10 cellular contexts compared by ENCODE assay signal in genomic region chr10:50637003-50637579, GRCh38. TPM values are rescaled to one million over a fixed set of nuclear protein-coding genes. Genes with fewer than 3 reads are reported as not detected.
DNase-seq lines count a peak whose midpoint lies in the region; ATAC-seq and FAIRE-seq lines count a peak whose summit lies in the region.
"Had no signal": no experiment of that assay in that cellular context is flagged by ENCODE, and none has a peak within 500 bp of the region (broad histone marks: within the 10 kb centered on the region; RNA-seq: fewer than 3 reads in every experiment).

No MANE protein-coding gene starts in this region.

- intact Hi-C loops in CD4-positive, alpha-beta memory T cell (cut with micrococcal nuclease) = no loop called here

- H3K27ac ChIP-seq in CD4-positive, alpha-beta memory T cell (ENCODE audit: low read depth, low read length) = no peak overlapping the region

- POLR2A ChIA-PET in CD4-positive, alpha-beta memory T cell (lab: Charles Lee; ENCODE audit: partially characterized antibody) = interaction anchor here (1.1 to 4.4 kb wide), 4 partner anchors 11 to 570 kb away, joined by 3 to 84 read pairs (median 4); partner anchors contain the start of genes ASAH2B, SGMS1 and WASHC2A

- peak overlapping the region; percentile 11 to 13 for H3K4me3 ChIP-seq in CD4-positive, alpha-beta memory T cell (ENCODE audit: low read length in 2 of 2)
- H3K4me3 ChIP-seq in H7 (ENCODE audit: insufficient read depth, low read depth, low read length) = no peak overlapping the region

- no peaks in the 10 kb centered on the region for H3K27me3 ChIP-seq in CD4-positive, alpha-beta memory T cell (ENCODE audit: insufficient read depth, low read length)
- H3K27me3 ChIP-seq in H7 (ENCODE audit: control insufficient read depth, insufficient read depth, low read length) = no peaks in the 10 kb centered on the region

- peak overlapping the region; percentile 27 to 80 (median 76) for H3K27ac Mint-ChIP-seq in CD4-positive, alpha-beta memory T cell
- peak overlapping the region; percentile 82 for H3K27ac Mint-ChIP-seq in activated T-helper 17 cell treated with anti-CD3 and anti-CD28 coated beads, Interleukin-2, amount 50 U/mL, for 72 hours

- H3K4me1 Mint-ChIP-seq in CD4-positive, alpha-beta memory T cell = peaks cover 26 to 49% (median 35%) of the 10 kb centered on the region in 4 donors
- H3K4me1 Mint-ChIP-seq in activated T-helper 17 cell treated with anti-CD3 and anti-CD28 coated beads, Interleukin-2, amount 50 U/mL, for 72 hours = peaks cover 23% of the 10 kb centered on the region

- H3K36me3 Mint-ChIP-seq in CD4-positive, alpha-beta memory T cell = no peaks in the 10 kb centered on the region
- H3K36me3 Mint-ChIP-seq in activated T-helper 17 cell treated with anti-CD3 and anti-CD28 coated beads, Interleukin-2, amount 50 U/mL, for 72 hours (ENCODE audit: low read depth) = no peaks in the 10 kb centered on the region

- CTCF ChIA-PET in CD4-positive, alpha-beta memory T cell (lab: Charles Lee; ENCODE audit: partially characterized antibody) = interaction anchor here (1.1 to 4.0 kb wide), 6 partner anchors 10 to 84 kb away, joined by 3 to 30 read pairs (median 4); partner anchors contain the start of gene SGMS1

- peaks cover 41% of the 10 kb centered on the region for H3K4me1 ChIP-seq in CD4-positive, alpha-beta memory T cell (ENCODE audit: insufficient read depth, low read length)

- peak in 4 of 5 donors; percentile 26 to 36 (median 36) for DNase-seq in CD4-positive, alpha-beta memory T cell
- DNase-seq in GM19239 (ENCODE audit: insufficient read length, low spot score) (no peak), H7 (no peak), HuH-7.5 (ENCODE audit: low spot score) (no peak), SW 1271 (lab: John Stamatoyannopoulos, UW) (no peak), NCI-H1092 treated with DMSO at 0.1 percent for 48 hours (lab: John Stamatoyannopoulos, UW) (no peak)
- DNase-seq: activated CD8-positive, alpha-beta memory T cell treated with anti-CD3 and anti-CD28 coated beads, Interleukin-2, amount 50 U/mL, for 48 hours; NCI-H1436 had no signal

- no peaks in the 10 kb centered on the region for H3K27me3 Mint-ChIP-seq in CD4-positive, alpha-beta memory T cell
- peaks cover 8% of the 10 kb centered on the region for H3K27me3 Mint-ChIP-seq in activated T-helper 17 cell treated with anti-CD3 and anti-CD28 coated beads, Interleukin-2, amount 50 U/mL, for 72 hours

- peak; percentile 94 for ATAC-seq in HG03066 (IDR thresholded peaks at IDR 0.05; ENCODE audit: low read depth, unreplicated experiment)
- ATAC-seq in activated T-helper 17 cell treated with anti-CD3 and anti-CD28 coated beads, Interleukin-2, amount 50 U/mL, for 72 hours (replicated peaks) = peak; percentile 95

- no peaks in the 10 kb centered on the region for H3K9me3 Mint-ChIP-seq in CD4-positive, alpha-beta memory T cell
- H3K9me3 Mint-ChIP-seq in activated T-helper 17 cell treated with anti-CD3 and anti-CD28 coated beads, Interleukin-2, amount 50 U/mL, for 72 hours = no peaks in the 10 kb centered on the region

- FAIRE-seq in GM19239 (lab: Jason Lieb, UNC) = peak; percentile 94

- no peaks in the 10 kb centered on the region for H3K36me3 ChIP-seq in CD4-positive, alpha-beta memory T cell (ENCODE audit: insufficient read depth, low read length)
- H3K36me3 ChIP-seq in H7 (replicated peaks; ENCODE audit: control insufficient read depth, insufficient read depth, low read length) = no peaks in the 10 kb centered on the region

- H3K4me3 Mint-ChIP-seq in CD4-positive, alpha-beta memory T cell = peak overlapping the region; percentile 57 to 85 (median 78)
- H3K4me3 Mint-ChIP-seq in activated T-helper 17 cell treated with anti-CD3 and anti-CD28 coated beads, Interleukin-2, amount 50 U/mL, for 72 hours = peak overlapping the region; percentile 61

- no peaks in the 10 kb centered on the region for H3K9me3 ChIP-seq in CD4-positive, alpha-beta memory T cell (ENCODE audit: control insufficient read depth in 1 of 2, low read length in 2 of 2)

RNA-seq across cellular contexts. Expression of gene SGMS1, which starts 13.3 kb away (rescaled TPM):
- total RNA-seq in CD4-positive, alpha-beta memory T cell = 10 to 100 TPM; 28.8 to 33.0 TPM
- polyA plus RNA-seq in CD4-positive, alpha-beta memory T cell = 10 to 100 TPM in 1 of 2 donors, 1 to 10 TPM in 1; 10.0 to 11.7 TPM
- 10 to 100 TPM; 13.4 to 22.4 TPM for total RNA-seq in activated T-helper 17 cell treated with anti-CD3 and anti-CD28 coated beads, Interleukin-2, amount 50 U/mL, for 72 hours
- total RNA-seq in H7 (2014; rRNA removed; shearing (Covaris generic)) = 19.4 and 20.1 TPM in 2 replicates

Comparison
In these comparisons a context has a peak if more than half of its experiments do, and no peak if none do; other contexts are left out.
1. DNase-seq: peak in CD4-positive, alpha-beta memory T cell (4 of 5); none in GM19239 (single experiment), H7 (single experiment), HuH-7.5 (single experiment), SW 1271 (0 of 2) and NCI-H1092 treated with DMSO at 0.1 percent for 48 hours (single experiment).